Comparison of ENCODE assay signal across 14 cellular contexts in genomic region chr21:31371715-31372114, GRCh38.
"Had no signal": no experiment of that assay in that cellular context is flagged by ENCODE, and none has a peak within 500 bp of the region (broad histone marks: within the 10 kb centered on the region; RNA-seq: fewer than 3 reads in every experiment).

No MANE protein-coding gene starts in this region.

- H3K27ac ChIP-seq: neural progenitor cell, tibial artery had no signal

- ATAC-seq: activated CD8-positive, alpha-beta T cell treated with anti-CD3 and anti-CD28 coated beads, Interleukin-2, amount 10 ng/mL, durations not matched to agents 7 days and 5 days; naive thymus-derived CD4-positive, alpha-beta T cell had no signal

- DNase-seq: activated CD4-positive, alpha-beta T cell treated with anti-CD3 and anti-CD28 coated beads for 1 hour; activated CD4-positive, alpha-beta T cell treated with anti-CD3 and anti-CD28 coated beads, Interleukin-2, amount 50 U/mL, for 1 hour; activated CD8-positive, alpha-beta T cell treated with anti-CD3 and anti-CD28 coated beads, Interleukin-2, amount 10 ng/mL, durations not matched to agents 7 days and 5 days; activated gamma-delta T cell; aorta; cerebellar nuclear complex; immature natural killer cell; mesendoderm; naive thymus-derived CD4-positive, alpha-beta T cell; posterior cingulate gyrus; T-helper 9 cell had no signal

- H3K27me3 ChIP-seq: neural progenitor cell had no signal

- H3K4me1 ChIP-seq: neural progenitor cell, tibial artery had no signal

- H3K4me3 ChIP-seq: coronary artery, neural progenitor cell, tibial artery had no signal

- H3K36me3 ChIP-seq: neural progenitor cell, tibial artery had no signal

- H3K9me3 ChIP-seq: tibial artery had no signal
